In the genomic region with DNA sequence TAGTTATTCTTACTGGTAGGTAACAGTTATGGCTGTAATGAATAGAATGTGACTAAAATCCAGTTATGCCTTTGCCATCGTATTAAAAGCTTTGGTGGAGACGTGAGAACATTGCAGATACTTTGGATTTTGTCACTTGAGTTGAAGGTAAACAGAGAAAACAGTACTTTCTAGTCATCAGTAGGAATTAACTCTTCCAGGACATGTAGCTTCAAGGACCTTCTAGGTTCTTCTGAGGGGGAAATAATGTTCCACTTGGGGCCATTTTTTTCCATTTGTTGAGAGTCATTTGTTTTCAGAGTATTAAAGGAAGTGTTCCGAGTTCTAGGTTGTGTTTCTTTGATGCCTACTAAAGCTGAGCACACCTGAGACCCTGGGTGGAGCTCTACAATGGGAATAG, we compare ENCODE assay signal across 8 cellular contexts. TPM values are rescaled to one million over a fixed set of nuclear protein-coding genes. Genes with fewer than 3 reads are reported as not detected.
A peak's percentile ranks its signal among the peaks of the same experiment; 100 is the strongest.
DNase-seq lines count a peak whose midpoint lies in the region; ATAC-seq and TF ChIP-seq lines count a peak whose summit lies in the region.

No MANE protein-coding gene starts in this region.

- intact Hi-C loops in upper lobe of right lung (cut with DNase I), result no loop called here

- no peak for TF ChIP-seq CTCF in chondrocyte (IDR thresholded peaks at IDR 0.05)
- no peak for TF ChIP-seq CTCF in mesothelial cell of epicardium (IDR thresholded peaks at IDR 0.05; ENCODE audit: unreplicated experiment)
- TF ChIP-seq CTCF in upper lobe of right lung (IDR thresholded peaks at IDR 0.05), result no peak

- no peaks in the 10 kb centered on the region for H3K27me3 ChIP-seq in upper lobe of right lung

- peaks cover 58% of the 10 kb centered on the region for H3K4me1 Mint-ChIP-seq in activated naive CD4-positive, alpha-beta T cell treated with anti-CD3 and anti-CD28 coated beads, Interleukin-2, amount 10 ng/mL, durations not matched to agents 7 days and 5 days
- H3K4me1 Mint-ChIP-seq in chondrocyte (ENCODE audit: low read depth) (peaks cover 61% of the 10 kb centered on the region), mesothelial cell of epicardium (peaks cover 54% of the 10 kb centered on the region)

- H3K4me3 ChIP-seq in upper lobe of right lung, result no peak overlapping the region

- H3K4me3 Mint-ChIP-seq in activated naive CD4-positive, alpha-beta T cell treated with anti-CD3 and anti-CD28 coated beads, Interleukin-2, amount 10 ng/mL, durations not matched to agents 7 days and 5 days, result no peak overlapping the region
- no peak overlapping the region for H3K4me3 Mint-ChIP-seq in chondrocyte (ENCODE audit: unreplicated experiment)
- H3K4me3 Mint-ChIP-seq in mesothelial cell of epicardium, result no peak overlapping the region

- peak overlapping the region; percentile 76 for H3K27ac Mint-ChIP-seq in activated naive CD4-positive, alpha-beta T cell treated with anti-CD3 and anti-CD28 coated beads, Interleukin-2, amount 10 ng/mL, durations not matched to agents 7 days and 5 days
- H3K27ac Mint-ChIP-seq in chondrocyte (ENCODE audit: unreplicated experiment) (peak overlapping the region; percentile 74), mesothelial cell of epicardium (peak overlapping the region; percentile 43)

- H3K36me3 Mint-ChIP-seq in activated naive CD4-positive, alpha-beta T cell treated with anti-CD3 and anti-CD28 coated beads, Interleukin-2, amount 10 ng/mL, durations not matched to agents 7 days and 5 days, result peaks cover 7% of the 10 kb centered on the region
- H3K36me3 Mint-ChIP-seq in chondrocyte (ENCODE audit: low read depth) (no peaks in the 10 kb centered on the region), mesothelial cell of epicardium (no peaks in the 10 kb centered on the region)

- H3K9me3 ChIP-seq in upper lobe of right lung, result no peaks in the 10 kb centered on the region

- H3K9me3 Mint-ChIP-seq in activated naive CD4-positive, alpha-beta T cell treated with anti-CD3 and anti-CD28 coated beads, Interleukin-2, amount 10 ng/mL, durations not matched to agents 7 days and 5 days, result no peaks in the 10 kb centered on the region
- H3K9me3 Mint-ChIP-seq in chondrocyte (ENCODE audit: low read depth) (no peaks in the 10 kb centered on the region), mesothelial cell of epicardium (no peaks in the 10 kb centered on the region)

- H3K27ac ChIP-seq in upper lobe of right lung, result peak overlapping the region; percentile 58

- CTCF ChIA-PET in activated naive CD4-positive, alpha-beta T cell treated with anti-CD3 and anti-CD28 coated beads, Interleukin-2, amount 10 ng/mL, durations not matched to agents 7 days and 5 days (lab: Charles Lee), result interaction anchor here (0.6 to 2.2 kb wide), 8 partner anchors 10 to 148 kb away, joined by 3 to 20 read pairs (median 4); a partner anchor contains a TSS

- H3K36me3 ChIP-seq in upper lobe of right lung, result no peaks in the 10 kb centered on the region

- H3K4me1 ChIP-seq in upper lobe of right lung, result peaks cover 45% of the 10 kb centered on the region

- DNase-seq in activated naive CD4-positive, alpha-beta T cell treated with anti-CD3 and anti-CD28 coated beads, Interleukin-2, amount 10 ng/mL, durations not matched to agents 7 days and 5 days, result no peak
- no peak for DNase-seq in activated naive CD4-positive, alpha-beta T cell (lab: John Stamatoyannopoulos, UW)
- no peak for DNase-seq in chondrocyte (ENCODE audit: low spot score)
- DNase-seq in mesothelial cell of epicardium (ENCODE audit: low spot score in 2 of 2, unreplicated experiment in 2 of 2), result no peak
- DNase-seq in upper lobe of right lung, result no peak
- DNase-seq in NCI-H2107 treated with DMSO at 0.1 percent for 48 hours (lab: John Stamatoyannopoulos, UW; ENCODE audit: unreplicated experiment), result no peak
- no peak for DNase-seq in HuH-7 (ENCODE audit: low spot score)
- no peak for DNase-seq in central memory CD4-positive, alpha-beta T cell

- H3K27me3 Mint-ChIP-seq in activated naive CD4-positive, alpha-beta T cell treated with anti-CD3 and anti-CD28 coated beads, Interleukin-2, amount 10 ng/mL, durations not matched to agents 7 days and 5 days, result peaks cover 2% of the 10 kb centered on the region
- H3K27me3 Mint-ChIP-seq in chondrocyte (ENCODE audit: low read depth), result no peaks in the 10 kb centered on the region
- H3K27me3 Mint-ChIP-seq in mesothelial cell of epicardium (ENCODE audit: low read depth), result peaks cover 8% of the 10 kb centered on the region

- ATAC-seq in upper lobe of right lung, result no peak

RNA-seq across cellular contexts. Expression of a gene that starts 6.1 kb away (rescaled TPM):
- total RNA-seq in chondrocyte (49.9 to 50.6 TPM (median 50.4 TPM) in 3 replicates), mesothelial cell of epicardium (56.5 to 58.0 TPM (median 57.9 TPM) in 3 replicates), upper lobe of right lung (131 TPM)
